8 cellular contexts compared by ENCODE assay signal in genomic region chr4:87220094-87220831, GRCh38. TPM values are rescaled to one million over a fixed set of nuclear protein-coding genes. Genes with fewer than 3 reads are reported as not detected.
DNase-seq lines count a peak whose midpoint lies in the region; ATAC-seq and TF ChIP-seq lines count a peak whose summit lies in the region.

Gene KLHL8 (minus strand): TSS chr4:87220618. CDS start chr4:87195539, 25,079 bp downstream.

- DNase-seq in AG09309 (ENCODE audit: low read depth) (no peak), NCI-H2227 (lab: John Stamatoyannopoulos, UW; ENCODE audit: unreplicated experiment) (peak; percentile 92), cerebellar nuclear complex (lab: John Stamatoyannopoulos, UW) (peak; percentile 35 to 39), kidney epithelial cell (ENCODE audit: low read depth) (no peak)
- peak; percentile 79 for DNase-seq in activated CD4-positive, alpha-beta T cell treated with anti-CD3 and anti-CD28 coated beads for 1 hour
- DNase-seq in stimulated activated CD4-positive, alpha-beta T cell treated with anti-CD3 and anti-CD28 coated beads, Interleukin-1b, Interleukin-23, amount 100 ng/mL, for 1 hour (ENCODE audit: low read depth in 2 of 2): peak; percentile 65 to 72

- ATAC-seq in GM18873 (IDR thresholded peaks at IDR 0.05; ENCODE audit: low FRiP score, unreplicated experiment): peak; percentile 80
- ATAC-seq in HG03135 (IDR thresholded peaks at IDR 0.05; ENCODE audit: unreplicated experiment): peak; percentile 86

- H3K4me3 ChIP-seq in AG09309 (ENCODE audit: control insufficient read depth, low read depth, low read length): peak within 1 kb of the TSS; percentile 99
- H3K4me3 ChIP-seq in kidney epithelial cell (ENCODE audit: low read depth, low read length): peak within 1 kb of the TSS; percentile 100

- no peaks in the 10 kb centered on the region for H3K27me3 ChIP-seq in kidney epithelial cell (ENCODE audit: control insufficient read depth, insufficient read depth, low read length)

- TF ChIP-seq CTCF in AG09309 (IDR thresholded peaks at IDR 0.05; ENCODE audit: control insufficient read depth, insufficient read depth, low read depth, low read length, missing control alignments): peak; percentile 13
- peak; percentile 22 for TF ChIP-seq CTCF in kidney epithelial cell (IDR thresholded peaks at IDR 0.05; ENCODE audit: insufficient read depth, low read length, poor library complexity, severe bottlenecking)

- H3K36me3 ChIP-seq in kidney epithelial cell (ENCODE audit: control insufficient read depth, insufficient read depth, low read length): no peaks in the 10 kb centered on the region

RNA-seq across cellular contexts. Expression of gene KLHL8, which starts in this region (rescaled TPM):
- total RNA-seq in kidney epithelial cell: 6.2 and 7.6 TPM in 2 replicates

Comparison
In these comparisons a context has a peak if more than half of its experiments do, and no peak if none do; other contexts are left out.
1. DNase-seq: peak in NCI-H2227 (single experiment), activated CD4-positive, alpha-beta T cell treated with anti-CD3 and anti-CD28 coated beads for 1 hour (single experiment), cerebellar nuclear complex (2 of 2) and stimulated activated CD4-positive, alpha-beta T cell treated with anti-CD3 and anti-CD28 coated beads, Interleukin-1b, Interleukin-23, amount 100 ng/mL, for 1 hour (2 of 2); none in AG09309 (single experiment) and kidney epithelial cell (single experiment).